In the genomic region with DNA sequence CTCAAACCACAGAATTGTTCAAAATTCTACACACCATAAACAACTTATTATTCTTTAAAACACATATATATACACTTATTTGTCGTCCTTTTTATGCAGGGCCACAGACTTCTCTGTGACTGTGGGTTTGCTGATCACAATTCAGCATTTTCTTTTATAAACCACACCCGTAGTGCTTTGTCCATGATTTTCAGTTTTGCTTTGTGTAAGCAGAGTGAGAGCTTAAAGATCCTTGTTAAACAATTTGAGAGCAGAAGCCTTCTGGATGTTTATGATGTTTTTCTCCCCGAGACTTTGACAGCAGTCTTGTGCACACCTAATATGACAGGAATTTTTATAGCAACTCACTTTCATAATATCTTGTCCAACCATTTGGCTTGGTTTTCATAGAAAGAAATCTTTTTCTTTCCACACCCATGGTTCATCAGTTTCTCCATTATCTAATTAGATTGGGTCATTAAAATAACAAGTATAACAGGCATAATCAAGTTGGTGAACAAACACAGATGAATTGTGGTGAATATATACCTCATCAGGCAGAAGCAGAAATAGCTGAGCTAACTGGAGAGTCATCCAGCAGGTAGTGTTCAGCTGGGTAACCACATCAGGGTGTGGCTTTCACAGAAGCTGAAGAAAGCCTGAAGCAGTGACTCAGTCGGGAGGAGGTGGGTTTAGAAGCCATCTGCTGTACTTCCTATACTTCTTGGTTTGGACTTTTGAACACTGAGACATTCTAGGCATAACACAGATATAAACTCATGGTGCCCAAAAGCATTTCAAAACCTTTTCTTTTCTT, we compare ENCODE assay signal across 8 cellular contexts. TPM values are rescaled to one million over a fixed set of nuclear protein-coding genes. Genes with fewer than 3 reads are reported as not detected.
DNase-seq lines count a peak whose midpoint lies in the region; ATAC-seq and TF ChIP-seq lines count a peak whose summit lies in the region.

No MANE protein-coding gene starts in this region.

- ATAC-seq in GM19395 (IDR thresholded peaks at IDR 0.05; ENCODE audit: unreplicated experiment): peak; percentile 73
- ATAC-seq in GM21737 (IDR thresholded peaks at IDR 0.05; ENCODE audit: unreplicated experiment): no peak
- no peak for ATAC-seq in GM18519 (IDR thresholded peaks at IDR 0.05; ENCODE audit: low FRiP score, unreplicated experiment)

- no peaks in the 10 kb centered on the region for H3K9me3 Mint-ChIP-seq in activated naive CD4-positive, alpha-beta T cell treated with anti-CD3 and anti-CD28 coated beads for 36 hours

- peak overlapping the region; percentile 57 for H3K27ac Mint-ChIP-seq in activated naive CD4-positive, alpha-beta T cell treated with anti-CD3 and anti-CD28 coated beads for 36 hours

- H3K36me3 Mint-ChIP-seq in activated naive CD4-positive, alpha-beta T cell treated with anti-CD3 and anti-CD28 coated beads for 36 hours (ENCODE audit: low read depth): peaks cover 42% of the 10 kb centered on the region

- H3K4me3 ChIP-seq in smooth muscle cell: no peak overlapping the region

- H3K4me2 ChIP-seq in smooth muscle cell: peak overlapping the region; percentile 35

- H3K27ac ChIP-seq in smooth muscle cell (ENCODE audit: low read depth): peak overlapping the region; percentile 85
- no peak overlapping the region for H3K27ac ChIP-seq in caudate nucleus (ENCODE audit: low read depth, low read length)

- H3K4me3 Mint-ChIP-seq in activated naive CD4-positive, alpha-beta T cell treated with anti-CD3 and anti-CD28 coated beads for 36 hours: no peak overlapping the region

- CTCF ChIA-PET in activated naive CD4-positive, alpha-beta T cell treated with anti-CD3 and anti-CD28 coated beads for 36 hours (lab: Charles Lee): no interaction called here

- no peak for TF ChIP-seq CTCF in smooth muscle cell (IDR thresholded peaks at IDR 0.05; ENCODE audit: borderline replicate concordance, insufficient read depth, poor library complexity, severe bottlenecking)

- peaks cover 4% of the 10 kb centered on the region for H3F3A ChIP-seq in smooth muscle cell (ENCODE audit: low read depth)

- no peaks in the 10 kb centered on the region for H3K27me3 ChIP-seq in smooth muscle cell (ENCODE audit: low read depth)

- DNase-seq in OCI-M1 (lab: John Stamatoyannopoulos, UW) (peak; percentile 4), smooth muscle cell (lab: John Stamatoyannopoulos, UW; ENCODE audit: unreplicated experiment) (no peak), HuH-7 (ENCODE audit: low spot score) (no peak), caudate nucleus (lab: John Stamatoyannopoulos, UW) (no peak)
- DNase-seq in activated naive CD4-positive, alpha-beta T cell treated with anti-CD3 and anti-CD28 coated beads for 36 hours: peak; percentile 89

- H3K4me1 Mint-ChIP-seq in activated naive CD4-positive, alpha-beta T cell treated with anti-CD3 and anti-CD28 coated beads for 36 hours (ENCODE audit: low read depth): peaks cover 23% of the 10 kb centered on the region

- no peaks in the 10 kb centered on the region for H3K27me3 Mint-ChIP-seq in activated naive CD4-positive, alpha-beta T cell treated with anti-CD3 and anti-CD28 coated beads for 36 hours (ENCODE audit: low read depth)

- no peaks in the 10 kb centered on the region for H3K9me3 ChIP-seq in smooth muscle cell (replicated peaks; ENCODE audit: low read depth)

- 58% methylated on average over 4 of the region's 4 CpGs for WGBS in smooth muscle cell (ENCODE audit: low lambda C conversion rate)

- H3K9ac ChIP-seq in smooth muscle cell (ENCODE audit: low read depth): peak overlapping the region; percentile 27

- intact Hi-C loops in activated naive CD4-positive, alpha-beta T cell treated with anti-CD3 and anti-CD28 coated beads for 36 hours (cut with micrococcal nuclease): loop anchor here (1.0 kb wide), 2 partner anchors 57 to 175 kb away; a partner anchor contains a TSS

- no peaks in the 10 kb centered on the region for H3K4me1 ChIP-seq in smooth muscle cell (ENCODE audit: low read depth)

- no peak overlapping the region for H2AFZ ChIP-seq in smooth muscle cell (ENCODE audit: low read depth)

- no peaks in the 10 kb centered on the region for H3K36me3 ChIP-seq in smooth muscle cell (ENCODE audit: low read depth)

- no peaks in the 10 kb centered on the region for H3K79me2 ChIP-seq in smooth muscle cell (ENCODE audit: low read depth)

- no peaks in the 10 kb centered on the region for H4K20me1 ChIP-seq in smooth muscle cell (ENCODE audit: low read depth)

RNA-seq across cellular contexts. Expression of a gene that starts 57.1 kb away (rescaled TPM):
- 1 to 10 TPM; 8.4 to 8.7 TPM for total RNA-seq in activated naive CD4-positive, alpha-beta T cell treated with anti-CD3 and anti-CD28 coated beads for 36 hours
- 27.1 and 40.5 TPM in 2 replicates for total RNA-seq in smooth muscle cell
- 6.8 and 23.0 TPM in 2 replicates for polyA plus RNA-seq in smooth muscle cell

Comparison
In these comparisons a context has a peak if more than half of its experiments do, and no peak if none do; other contexts are left out.
1. DNase-seq: peak in OCI-M1 (single experiment) and activated naive CD4-positive, alpha-beta T cell treated with anti-CD3 and anti-CD28 coated beads for 36 hours (single experiment); none in smooth muscle cell (single experiment), HuH-7 (single experiment) and caudate nucleus (0 of 61).